8 cellular contexts compared by ENCODE assay signal in the genomic region with DNA sequence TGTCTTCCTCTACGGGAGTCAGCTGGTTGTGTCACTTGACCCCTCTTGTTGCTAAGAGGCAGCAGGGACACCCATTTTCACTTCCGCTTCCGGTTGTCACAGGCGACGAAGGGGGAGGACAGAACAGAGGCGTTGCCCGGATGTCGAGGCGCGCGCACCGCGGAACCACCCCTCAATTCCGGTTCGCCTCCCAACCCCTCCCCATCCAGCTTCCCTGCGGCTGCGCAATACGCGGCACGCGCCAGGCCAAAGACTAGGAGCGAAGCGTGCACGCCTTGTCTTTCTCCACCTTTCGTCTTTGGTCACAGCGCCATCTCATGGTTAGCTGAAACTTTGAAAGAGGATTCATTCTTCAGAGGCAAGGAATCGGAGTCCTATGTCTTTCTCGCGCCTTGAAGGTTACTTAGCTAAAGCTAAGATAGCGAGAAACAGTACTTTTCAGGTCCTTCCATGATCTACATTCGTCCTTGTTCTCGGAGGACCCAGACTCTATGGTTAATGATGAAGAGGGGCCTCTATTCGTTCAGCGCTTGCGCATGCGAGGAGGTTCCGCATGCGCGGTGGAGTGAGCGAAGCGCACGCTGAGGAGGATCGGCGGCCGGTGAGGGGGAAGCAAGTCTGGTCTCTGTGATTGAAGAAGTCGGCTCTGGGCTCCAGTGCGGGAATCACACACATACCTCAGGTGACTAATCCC. TPM values are rescaled to one million over a fixed set of nuclear protein-coding genes. Genes with fewer than 3 reads are reported as not detected.
DNase-seq lines count a peak whose midpoint lies in the region; ATAC-seq and TF ChIP-seq lines count a peak whose summit lies in the region.

Gene ATP6V1D (minus strand): TSS at position 30 of the 694 bp plus-strand sequence. CDS start 106 bp downstream, outside the sequence.
Gene EIF2S1 (plus strand): TSS at position 554 of the 694 bp plus-strand sequence. CDS start 4,440 bp downstream, outside the sequence.

- H3K36me3 Mint-ChIP-seq in endodermal cell (ENCODE audit: low read depth): peaks cover 7% of the 10 kb centered on the region

- H3K36me3 ChIP-seq in NT2/D1 (ENCODE audit: insufficient read depth, insufficient read length, low read length): peaks cover 38% of the 10 kb centered on the region
- peaks cover 19% of the 10 kb centered on the region for H3K36me3 ChIP-seq in endodermal cell (ENCODE audit: control insufficient read depth, insufficient read depth, low read length)

- H3K4me3 ChIP-seq in NT2/D1 (ENCODE audit: insufficient read length, low read depth) (peak within 1 kb of the TSS; percentile 98), endodermal cell (ENCODE audit: low read length) (peak within 1 kb of the TSS; percentile 97)

- WGBS in endodermal cell (ENCODE audit: insufficient coverage in 1 of 2, insufficient read length in 1 of 2), 2 experiments: 0% methylated on average over 42 to 47 of the region's 47 CpGs

- H3K9me3 Mint-ChIP-seq in endodermal cell: no peaks in the 10 kb centered on the region

- H3K27me3 ChIP-seq in NT2/D1 (ENCODE audit: insufficient read depth, insufficient read length): no peaks in the 10 kb centered on the region
- no peaks in the 10 kb centered on the region for H3K27me3 ChIP-seq in endodermal cell (ENCODE audit: control insufficient read depth, insufficient read depth, low read length, poor library complexity, severe bottlenecking)

- no peaks in the 10 kb centered on the region for H3K4me1 ChIP-seq in NT2/D1 (ENCODE audit: insufficient read depth, insufficient read length)
- H3K4me1 ChIP-seq in endodermal cell (ENCODE audit: control insufficient read depth, insufficient read depth, low read length): peaks cover 9% of the 10 kb centered on the region

- H3K9ac ChIP-seq in NT2/D1 (ENCODE audit: insufficient read length, low read depth) (peak within 1 kb of the TSS; percentile 95), endodermal cell (ENCODE audit: extremely low read depth, low read length, poor library complexity, severe bottlenecking) (peak within 1 kb of the TSS; percentile 92)

- peak; percentile 100 for TF ChIP-seq CTCF in endodermal cell (conservative IDR thresholded peaks at IDR 0.05)

- DNase-seq in Caki2 (ENCODE audit: low read depth) (peak; percentile 97), HUDEP-2 (lab: John Stamatoyannopoulos, UW; ENCODE audit: unreplicated experiment in 76 of 76) (peak; percentile 22 to 99 (median 98)), NT2/D1 (ENCODE audit: low read depth, low spot score) (peak; percentile 96), endodermal cell (peak; percentile 99), mesenteric fat pad (ENCODE audit: low spot score) (peak; percentile 100)
- DNase-seq in activated CD8-positive, alpha-beta memory T cell treated with anti-CD3 and anti-CD28 coated beads, Interleukin-2, amount 50 U/mL, for 1 hour (ENCODE audit: extremely low read depth): peak; percentile 95
- DNase-seq in stimulated activated CD8-positive, alpha-beta memory T cell treated with anti-CD3 and anti-CD28 coated beads, Interleukin-15, amount 100 ng/mL, for 4 hours (ENCODE audit: low read depth in 2 of 2): peak; percentile 99

- no peaks in the 10 kb centered on the region for H3K9me3 ChIP-seq in NT2/D1 (ENCODE audit: insufficient read depth, low read length)
- no peaks in the 10 kb centered on the region for H3K9me3 ChIP-seq in endodermal cell (ENCODE audit: control insufficient read depth, low read length)

- peak within 1 kb of the TSS; percentile 99 for H3K4me3 Mint-ChIP-seq in endodermal cell

- peak; percentile 89 for ATAC-seq in GM21367 (IDR thresholded peaks at IDR 0.05; ENCODE audit: unreplicated experiment)

- in situ Hi-C loops in Caki2 (cut with HindIII; ENCODE audit: low pct_unique_long_range_greater_than_20kb, low sequenced_read_pairs): no loop called here

- peak within 1 kb of the TSS; percentile 99 for H3K27ac Mint-ChIP-seq in endodermal cell

- H3K27me3 Mint-ChIP-seq in endodermal cell (ENCODE audit: insufficient read depth): no peaks in the 10 kb centered on the region

- peaks cover 33% of the 10 kb centered on the region for H3K4me1 Mint-ChIP-seq in endodermal cell

- peak within 1 kb of the TSS; percentile 80 for H3K27ac ChIP-seq in endodermal cell (ENCODE audit: low read depth, low read length)

RNA-seq across cellular contexts. Expression of gene ATP6V1D, which starts in this region (rescaled TPM):
- total RNA-seq in Caki2 (2014; rRNA removed; shearing (Covaris generic); ENCODE audit: low replicate concordance): 46.0 and 66.2 TPM in 2 replicates
- total RNA-seq in endodermal cell (100 to 1,000 TPM in 1 of 2 donors, 10 to 100 TPM in 1; 82.2 to 108 TPM), mesenteric fat pad (65.9 TPM)
- polyA plus RNA-seq in endodermal cell (2013, experiment 1 of 2): 78.9 TPM
- polyA plus RNA-seq in endodermal cell (2013, experiment 2 of 2): 75.6 TPM

RNA-seq across cellular contexts. Expression of gene EIF2S1, which starts in this region (rescaled TPM):
- total RNA-seq in Caki2 (2014; rRNA removed; shearing (Covaris generic); ENCODE audit: low replicate concordance): 187 and 225 TPM in 2 replicates
- 100 to 1,000 TPM; 114 to 136 TPM for total RNA-seq in endodermal cell
- 88.9 TPM for polyA plus RNA-seq in endodermal cell (2013, experiment 1 of 2)
- 85.0 TPM for polyA plus RNA-seq in endodermal cell (2013, experiment 2 of 2)
- 91.2 TPM for total RNA-seq in mesenteric fat pad

Comparison
In these comparisons a context has a peak if more than half of its experiments do, and no peak if none do; other contexts are left out.
1. Peak in every context shown above with its lines: DNase-seq, ATAC-seq, H3K4me3 ChIP-seq and H3K27ac ChIP-seq.